8 cellular contexts compared by ENCODE assay signal in genomic region chr1:165367375-165367993, GRCh38. TPM values are rescaled to one million over a fixed set of nuclear protein-coding genes. Genes with fewer than 3 reads are reported as not detected.
DNase-seq lines count a peak whose midpoint lies in the region; ATAC-seq and TF ChIP-seq lines count a peak whose summit lies in the region.

No MANE protein-coding gene starts in this region.

- H3K9me3 Mint-ChIP-seq in activated naive CD4-positive, alpha-beta T cell treated with anti-CD3 and anti-CD28 coated beads, Interleukin-2, amount 10 ng/mL, durations not matched to agents 7 days and 5 days: no peaks in the 10 kb centered on the region

- TF ChIP-seq POLR2A in sigmoid colon (IDR thresholded peaks at IDR 0.05): no peak

- H3K9ac ChIP-seq in Karpas-422 (ENCODE audit: low read length): no peak overlapping the region

- no peaks in the 10 kb centered on the region for H3K79me2 ChIP-seq in Karpas-422 (ENCODE audit: low read length)

- CTCF ChIA-PET in activated naive CD4-positive, alpha-beta T cell treated with anti-CD3 and anti-CD28 coated beads, Interleukin-2, amount 10 ng/mL, durations not matched to agents 7 days and 5 days (lab: Charles Lee): interaction anchor here (0.7 to 5.0 kb wide), 35 partner anchors 8 to 474 kb away, joined by 3 to 32 read pairs (median 5); partner anchors contain the start of gene LMX1A

- DNase-seq in COLO829 (ENCODE audit: low spot score) (peak; percentile 68), Karpas-422 (peak; percentile 90), SJSA1 (ENCODE audit: low read depth in 1 of 2, low spot score in 2 of 2) (peak; percentile 53 to 76), left ventricle myocardium inferior (peak; percentile 80), sigmoid colon (peak; percentile 90), epidermal melanocyte (ENCODE audit: insufficient read length, low spot score) (no peak)
- peak; percentile 84 for DNase-seq in activated naive CD4-positive, alpha-beta T cell treated with anti-CD3 and anti-CD28 coated beads, Interleukin-2, amount 10 ng/mL, durations not matched to agents 7 days and 5 days

- H3K4me1 Mint-ChIP-seq in activated naive CD4-positive, alpha-beta T cell treated with anti-CD3 and anti-CD28 coated beads, Interleukin-2, amount 10 ng/mL, durations not matched to agents 7 days and 5 days: peaks cover 2% of the 10 kb centered on the region

- H3K27ac Mint-ChIP-seq in activated naive CD4-positive, alpha-beta T cell treated with anti-CD3 and anti-CD28 coated beads, Interleukin-2, amount 10 ng/mL, durations not matched to agents 7 days and 5 days: no peak overlapping the region

- H3K36me3 Mint-ChIP-seq in activated naive CD4-positive, alpha-beta T cell treated with anti-CD3 and anti-CD28 coated beads, Interleukin-2, amount 10 ng/mL, durations not matched to agents 7 days and 5 days: no peaks in the 10 kb centered on the region

- no peak for TF ChIP-seq EP300 in sigmoid colon (IDR thresholded peaks at IDR 0.05)

- H3K4me2 ChIP-seq in Karpas-422 (ENCODE audit: low read depth, low read length, poor library complexity, severe bottlenecking): no peak overlapping the region

- peak; percentile 98 for TF ChIP-seq CTCF in left ventricle myocardium inferior (IDR thresholded peaks at IDR 0.05; ENCODE audit: borderline replicate concordance)
- TF ChIP-seq CTCF in sigmoid colon (IDR thresholded peaks at IDR 0.05): peak; percentile 51 to 98 (median 82)

- no peaks in the 10 kb centered on the region for H3K36me3 ChIP-seq in Karpas-422 (ENCODE audit: insufficient read depth, low read length)
- no peaks in the 10 kb centered on the region for H3K36me3 ChIP-seq in SJSA1
- H3K36me3 ChIP-seq in left ventricle myocardium inferior: no peaks in the 10 kb centered on the region
- H3K36me3 ChIP-seq in sigmoid colon: no peaks in the 10 kb centered on the region

- no peak overlapping the region for H3K4me3 ChIP-seq in Karpas-422 (ENCODE audit: low read length)
- no peak overlapping the region for H3K4me3 ChIP-seq in SJSA1
- no peak overlapping the region for H3K4me3 ChIP-seq in left ventricle myocardium inferior
- H3K4me3 ChIP-seq in sigmoid colon: no peak overlapping the region

- WGBS in sigmoid colon, 2 donors: 41 to 50% methylated on average over 7 of the region's 7 CpGs

- H3K27me3 Mint-ChIP-seq in activated naive CD4-positive, alpha-beta T cell treated with anti-CD3 and anti-CD28 coated beads, Interleukin-2, amount 10 ng/mL, durations not matched to agents 7 days and 5 days: peaks cover 75% of the 10 kb centered on the region

- no peak overlapping the region for H3K27ac ChIP-seq in Karpas-422 (ENCODE audit: low read length)
- no peak overlapping the region for H3K27ac ChIP-seq in SJSA1
- no peak overlapping the region for H3K27ac ChIP-seq in left ventricle myocardium inferior (replicated peaks)
- no peak overlapping the region for H3K27ac ChIP-seq in sigmoid colon

- intact Hi-C loops in left ventricle myocardium inferior (cut with micrococcal nuclease) (loop anchor here (10.0 kb wide), 1 partner anchor 223 kb away; no protein-coding TSS in a partner anchor), sigmoid colon (cut with DNase I) (loop anchor here (10.0 kb wide), 1 partner anchor 223 kb away; no protein-coding TSS in a partner anchor)

- H3K4me3 Mint-ChIP-seq in activated naive CD4-positive, alpha-beta T cell treated with anti-CD3 and anti-CD28 coated beads, Interleukin-2, amount 10 ng/mL, durations not matched to agents 7 days and 5 days: no peak overlapping the region

- H2AFZ ChIP-seq in Karpas-422 (ENCODE audit: low read length): no peak overlapping the region

- H3K27me3 ChIP-seq in Karpas-422 (ENCODE audit: low read length): no peaks in the 10 kb centered on the region
- H3K27me3 ChIP-seq in SJSA1 (replicated peaks): no peaks in the 10 kb centered on the region
- H3K27me3 ChIP-seq in left ventricle myocardium inferior (ENCODE audit: low read depth): peaks cover 43% of the 10 kb centered on the region
- H3K27me3 ChIP-seq in sigmoid colon: no peaks in the 10 kb centered on the region

- H3K4me1 ChIP-seq in Karpas-422 (ENCODE audit: low read length) (no peaks in the 10 kb centered on the region), SJSA1 (replicated peaks) (peaks cover 8% of the 10 kb centered on the region), left ventricle myocardium inferior (no peaks in the 10 kb centered on the region), sigmoid colon (peaks cover 0 to 8% (median 4%) of the 10 kb centered on the region in 4 donors)

- peak; percentile 61 for ATAC-seq in GM19463 (IDR thresholded peaks at IDR 0.05; ENCODE audit: unreplicated experiment)

- H3K9me2 ChIP-seq in Karpas-422 (replicated peaks; ENCODE audit: insufficient read depth, low read length): no peaks in the 10 kb centered on the region

- H3K9me3 ChIP-seq in Karpas-422 (ENCODE audit: low read length): no peaks in the 10 kb centered on the region
- no peaks in the 10 kb centered on the region for H3K9me3 ChIP-seq in SJSA1 (replicated peaks)
- H3K9me3 ChIP-seq in left ventricle myocardium inferior (replicated peaks): no peaks in the 10 kb centered on the region
- H3K9me3 ChIP-seq in sigmoid colon: no peaks in the 10 kb centered on the region

- no peaks in the 10 kb centered on the region for H4K20me1 ChIP-seq in Karpas-422 (ENCODE audit: insufficient read depth, low read depth, low read length)

RNA-seq across cellular contexts. Expression of gene LMX1A, which starts 11.0 kb away (rescaled TPM):
- total RNA-seq in Karpas-422 (2014; rRNA removed; shearing (Covaris generic); ENCODE audit: low replicate concordance): not detected in 2 replicates
- total RNA-seq in SJSA1 (2014; rRNA removed; shearing (Covaris generic)): not detected in 2 replicates
- 0.11 TPM for total RNA-seq in left ventricle myocardium inferior
- total RNA-seq in sigmoid colon: under 1 TPM in 2 of 4 donors, not detected in 2; 0.28 to 0.49 TPM
- polyA plus RNA-seq in sigmoid colon: 1 to 10 TPM in 1 of 3 donors, under 1 TPM in 2; 0.04 to 1.2 (median 0.46) TPM
